12 cellular contexts compared by ENCODE assay signal in genomic region chr7:12706900-12707536, GRCh38. TPM values are rescaled to one million over a fixed set of nuclear protein-coding genes. Genes with fewer than 3 reads are reported as not detected.
DNase-seq lines count a peak whose midpoint lies in the region; ATAC-seq and TF ChIP-seq lines count a peak whose summit lies in the region.
"Had no signal": no experiment of that assay in that cellular context is flagged by ENCODE, and none has a peak within 500 bp of the region (broad histone marks: within the 10 kb centered on the region; RNA-seq: fewer than 3 reads in every experiment).

No MANE protein-coding gene starts in this region.

- no peaks in the 10 kb centered on the region for H3K36me3 ChIP-seq in right atrium auricular region
- peaks cover 2% of the 10 kb centered on the region; the same call in 1 of the 2 replicates for H3K36me3 ChIP-seq in MG63
- H3K36me3 ChIP-seq: BLaER1, stomach had no signal

- no peaks in the 10 kb centered on the region for H3K4me1 ChIP-seq in right atrium auricular region
- H3K4me1 ChIP-seq: BLaER1 had no signal

- no peak overlapping the region for H3K27ac ChIP-seq in right atrium auricular region
- H3K27ac ChIP-seq: BLaER1 had no signal

- H3K27me3 ChIP-seq in right atrium auricular region: no peaks in the 10 kb centered on the region
- H3K27me3 ChIP-seq in MG63: no peaks in the 10 kb centered on the region
- H3K27me3 ChIP-seq: BLaER1, stomach had no signal

- DNase-seq in DMS153 treated with DMSO at 0.1 percent for 48 hours (lab: John Stamatoyannopoulos, UW; ENCODE audit: unreplicated experiment) (peak; percentile 49), NCI-H187 treated with DMSO at 0.1 percent for 48 hours (lab: John Stamatoyannopoulos, UW) (peak; percentile 77), amniotic epithelial cell (ENCODE audit: low read depth) (peak; percentile 59), left colon (no peak), right atrium auricular region (ENCODE audit: low spot score) (no peak), OCI-M2 (lab: John Stamatoyannopoulos, UW; ENCODE audit: unreplicated experiment) (no peak), MG63 (no peak), NCI-H2029 (lab: John Stamatoyannopoulos, UW) (no peak)
- DNase-seq: naive thymus-derived CD8-positive, alpha-beta T cell; stomach had no signal

- intact Hi-C loops in left colon (cut with DNase I, micrococcal nuclease): no loop called here

- peak; percentile 68 for ATAC-seq in left colon
- ATAC-seq: HepG2; naive thymus-derived CD8-positive, alpha-beta T cell had no signal

- H3K9me3 ChIP-seq in right atrium auricular region (peaks cover 0 to under 1% of the 10 kb centered on the region in 2 donors), MG63 (peaks cover 10% of the 10 kb centered on the region)
- H3K9me3 ChIP-seq: BLaER1 had no signal

- H3K4me3 ChIP-seq in right atrium auricular region: no peak overlapping the region
- no peak overlapping the region for H3K4me3 ChIP-seq in MG63
- H3K4me3 ChIP-seq: BLaER1, stomach had no signal

- no peak for TF ChIP-seq CTCF in right atrium auricular region (IDR thresholded peaks at IDR 0.05)

RNA-seq across cellular contexts. Expression of gene ARL4A, which starts 19.6 kb away (rescaled TPM):
- total RNA-seq in left colon: 100 to 1,000 TPM in 1 of 2 donors, 10 to 100 TPM in 1; 77.3 to 101 TPM
- total RNA-seq in right atrium auricular region: 10 to 100 TPM; 13.3 to 25.0 TPM
- total RNA-seq in MG63 (2014; rRNA removed; shearing (Covaris generic); ENCODE audit: low replicate concordance): 66.5 and 99.5 TPM in 2 replicates

Comparison
In these comparisons a context has a peak if more than half of its experiments do, and no peak if none do; other contexts are left out.
1. DNase-seq: peak in DMS153 treated with DMSO at 0.1 percent for 48 hours (single experiment), NCI-H187 treated with DMSO at 0.1 percent for 48 hours (single experiment) and amniotic epithelial cell (single experiment); none in left colon (0 of 2), right atrium auricular region (single experiment), OCI-M2 (single experiment), MG63 (single experiment) and NCI-H2029 (single experiment).